ENCODE assay signal across 17 cellular contexts in genomic region chr15:59678171-59678570, GRCh38.
"Had no signal": no experiment of that assay in that cellular context is flagged by ENCODE, and none has a peak within 500 bp of the region (broad histone marks: within the 10 kb centered on the region; RNA-seq: fewer than 3 reads in every experiment).

No MANE protein-coding gene starts in this region.

- H3K27me3 Mint-ChIP-seq: activated B cell treated with CpG ODN at 0.5 μM for 24 hours; activated naive CD4-positive, alpha-beta T cell treated with anti-CD3 and anti-CD28 coated beads, Interleukin-2, amount 10 ng/mL, durations not matched to agents 7 days and 5 days; memory B cell had no signal

- H3K4me3 Mint-ChIP-seq: activated B cell treated with CpG ODN at 0.5 μM for 24 hours; activated naive CD4-positive, alpha-beta T cell treated with anti-CD3 and anti-CD28 coated beads, Interleukin-2, amount 10 ng/mL, durations not matched to agents 7 days and 5 days; memory B cell; nephron progenitor cell had no signal

- H3K9me3 Mint-ChIP-seq: activated B cell treated with CpG ODN at 0.5 μM for 24 hours; activated naive CD4-positive, alpha-beta T cell treated with anti-CD3 and anti-CD28 coated beads, Interleukin-2, amount 10 ng/mL, durations not matched to agents 7 days and 5 days; memory B cell; nephron progenitor cell had no signal

- H3K9me3 ChIP-seq: body of pancreas, pancreas, stomach, suprapubic skin, tibial nerve had no signal

- ATAC-seq: body of pancreas, foreskin keratinocyte, left colon, pancreas, right cardiac atrium had no signal

- H3K4me3 ChIP-seq: body of pancreas, cardiac muscle cell, pancreas, stomach, suprapubic skin, tibial nerve had no signal

- H3K27ac Mint-ChIP-seq: activated B cell treated with CpG ODN at 0.5 μM for 24 hours; activated naive CD4-positive, alpha-beta T cell treated with anti-CD3 and anti-CD28 coated beads, Interleukin-2, amount 10 ng/mL, durations not matched to agents 7 days and 5 days; memory B cell had no signal

- H3K4me1 Mint-ChIP-seq: memory B cell, nephron progenitor cell had no signal

- DNase-seq: activated B cell treated with CpG ODN at 0.5 μM for 24 hours; activated effector memory CD4-positive, alpha-beta T cell treated with anti-CD3 and anti-CD28 coated beads, Interleukin-2, amount 50 U/mL, for 16 hours; activated naive CD4-positive, alpha-beta T cell treated with anti-CD3 and anti-CD28 coated beads, Interleukin-2, amount 10 ng/mL, durations not matched to agents 7 days and 5 days; anterior cingulate cortex; body of pancreas; cortex of kidney; foreskin keratinocyte; left colon; nephron progenitor cell; pancreas; right cardiac atrium; stimulated activated CD4-positive, alpha-beta T cell treated with anti-CD3 and anti-CD28 coated beads, Interleukin-12 subunit alpha, Interleukin-12 subunit beta, amount 100 ng/mL, for 4 hours; stomach had no signal

- H3K27ac ChIP-seq: body of pancreas, cardiac muscle cell, foreskin keratinocyte, pancreas, stomach, suprapubic skin, tibial nerve had no signal

- H3K4me1 ChIP-seq: body of pancreas, foreskin keratinocyte, pancreas, suprapubic skin had no signal
